ENCODE assay signal across 8 cellular contexts in genomic region chr9:22446950-22447606, GRCh38. TPM values are rescaled to one million over a fixed set of nuclear protein-coding genes. Genes with fewer than 3 reads are reported as not detected.
A peak's percentile ranks its signal among the peaks of the same experiment; 100 is the strongest.
DNase-seq lines count a peak whose midpoint lies in the region; ATAC-seq, FAIRE-seq and TF ChIP-seq lines count a peak whose summit lies in the region.

No MANE protein-coding gene starts in this region.

- H4K20me1 ChIP-seq in GM23338 (replicated peaks; ENCODE audit: insufficient read depth), result no peaks in the 10 kb centered on the region
- H4K20me1 ChIP-seq in endothelial cell of umbilical vein (replicated peaks; ENCODE audit: control insufficient read depth, extremely low read depth, insufficient read depth, low read length), result no peaks in the 10 kb centered on the region

- ATAC-seq in GM23338 (peak; percentile 88), activated B cell treated with CpG ODN at 0.5 μM for 24 hours (ENCODE audit: low read depth) (peak; percentile 79)

- no peaks in the 10 kb centered on the region for H3K9me2 ChIP-seq in GM23338 (ENCODE audit: insufficient read depth)

- H3K4me3 Mint-ChIP-seq in GM23338 (peak overlapping the region; percentile 85), activated B cell treated with CpG ODN at 0.5 μM for 24 hours (peak overlapping the region; percentile 60)

- intact Hi-C loops in activated B cell treated with CpG ODN at 0.5 μM for 24 hours (cut with micrococcal nuclease) (loop anchor here (10.0 kb wide), 1 partner anchor 62 kb away; no protein-coding TSS in a partner anchor), endothelial cell of umbilical vein (cut with micrococcal nuclease) (loop anchor here (1.0 to 10.0 kb wide), 5 partner anchors 31 to 1112 kb away; partner anchors contain the start of genes CDKN2B and KLHL9)

- no peak for TF ChIP-seq POLR2A in endothelial cell of umbilical vein (IDR thresholded peaks at IDR 0.05; ENCODE audit: low read depth, low read length)

- H3K27ac Mint-ChIP-seq in GM23338, result no peak overlapping the region
- H3K27ac Mint-ChIP-seq in activated B cell treated with CpG ODN at 0.5 μM for 24 hours, result no peak overlapping the region

- H3K4me1 Mint-ChIP-seq in GM23338, result peaks cover 14% of the 10 kb centered on the region
- H3K4me1 Mint-ChIP-seq in activated B cell treated with CpG ODN at 0.5 μM for 24 hours, result peaks cover 11% of the 10 kb centered on the region

- FAIRE-seq in endothelial cell of umbilical vein (lab: Jason Lieb, UNC), result peak; percentile 21

- no peaks in the 10 kb centered on the region for H3K27me3 Mint-ChIP-seq in GM23338 (ENCODE audit: insufficient read depth, low read depth, poor library complexity)
- H3K27me3 Mint-ChIP-seq in activated B cell treated with CpG ODN at 0.5 μM for 24 hours, result peaks cover 41% of the 10 kb centered on the region

- H3K4me3 ChIP-seq in GM23338 (peak overlapping the region; percentile 70), endothelial cell of umbilical vein (replicated peaks in 1 of 3; ENCODE audit: insufficient read depth in 1 of 3, low read depth in 1 of 3, low read length in 3 of 3) (peak overlapping the region; percentile 49 to 86 (median 86)), mesodermal cell (ENCODE audit: extremely low read depth, insufficient read depth, low read length, poor library complexity, severe bottlenecking) (peak overlapping the region; percentile 63)

- H3K9me3 ChIP-seq in endothelial cell of umbilical vein (replicated peaks; ENCODE audit: control insufficient read depth, insufficient read depth, low read length) (no peaks in the 10 kb centered on the region), mesodermal cell (ENCODE audit: control insufficient read depth, low read length) (no peaks in the 10 kb centered on the region)

- H3K4me1 ChIP-seq in GM23338 (ENCODE audit: insufficient read depth) (peaks cover 19% of the 10 kb centered on the region), endothelial cell of umbilical vein (ENCODE audit: control insufficient read depth, extremely low read depth, insufficient read depth, low read length) (peaks cover 19% of the 10 kb centered on the region), mesodermal cell (ENCODE audit: control insufficient read depth, insufficient read depth, low read length, poor library complexity, severe bottlenecking) (no peaks in the 10 kb centered on the region)

- peak overlapping the region; percentile 68 for H3K9ac ChIP-seq in endothelial cell of umbilical vein (replicated peaks; ENCODE audit: extremely low read depth, insufficient read depth, low read length)

- POLR2A ChIA-PET in activated B cell treated with CpG ODN at 0.5 μM for 24 hours (lab: Charles Lee) (no interaction called here), endothelial cell of umbilical vein (lab: Charles Lee) (no interaction called here)

- BruUV-seq in endothelial cell of umbilical vein (replicated peaks; lab: Mats Ljungman, UMichigan), result no TSS peak

- DNase-seq in DMS 273 treated with DMSO at 0.1 percent for 48 hours (lab: John Stamatoyannopoulos, UW), result peak; percentile 48
- peak; percentile 82 for DNase-seq in GM23338 (ENCODE audit: low spot score)
- peak; percentile 64 for DNase-seq in NCI-H1105 (lab: John Stamatoyannopoulos, UW)
- peak; percentile 42 for DNase-seq in activated B cell treated with CpG ODN at 0.5 μM for 24 hours
- DNase-seq in endothelial cell of umbilical vein (ENCODE audit: low read depth, low spot score), result peak; percentile 72
- peak; percentile 13 for DNase-seq in stimulated activated naive CD4-positive, alpha-beta T cell treated with Interleukin-2 at 50 U/mL for 16 hours (lab: John Stamatoyannopoulos, UW)
- DNase-seq in GOT3 (lab: John Stamatoyannopoulos, UW), result no peak

- 1% methylated on average over 61 to 68 of the region's 70 CpGs for WGBS in mesodermal cell (ENCODE audit: insufficient coverage in 2 of 2), 2 experiments

- H3K9me1 ChIP-seq in endothelial cell of umbilical vein (replicated peaks; ENCODE audit: control insufficient read depth, extremely low read depth, insufficient read depth, low read length), result no peaks in the 10 kb centered on the region

- peaks cover 4% of the 10 kb centered on the region; the same call in 1 of the 3 replicates for H3K36me3 Mint-ChIP-seq in GM23338 (ENCODE audit: low read depth)
- H3K36me3 Mint-ChIP-seq in activated B cell treated with CpG ODN at 0.5 μM for 24 hours (ENCODE audit: low read depth), result no peaks in the 10 kb centered on the region

- no peaks in the 10 kb centered on the region for H3F3A ChIP-seq in GM23338 (replicated peaks; ENCODE audit: low read depth)

- H3K27ac ChIP-seq in GM23338 (ENCODE audit: low read depth) (no peak overlapping the region), endothelial cell of umbilical vein (ENCODE audit: insufficient read depth, low read depth, low read length) (peak overlapping the region; percentile 66), mesodermal cell (ENCODE audit: low read depth, low read length, severe bottlenecking) (peak overlapping the region; percentile 79)

- H3K27me3 ChIP-seq in GM23338 (ENCODE audit: insufficient read depth), result no peaks in the 10 kb centered on the region
- peaks cover 5 to 22% of the 10 kb centered on the region in 2 experiments for H3K27me3 ChIP-seq in endothelial cell of umbilical vein (ENCODE audit: control insufficient read depth in 2 of 2, insufficient read depth in 2 of 2, low read length in 2 of 2)

- H3K4me2 ChIP-seq in GM23338 (peak overlapping the region; percentile 79), endothelial cell of umbilical vein (ENCODE audit: insufficient read depth, low read length) (peak overlapping the region; percentile 80)

- TF ChIP-seq CTCF in GM23338 (conservative IDR thresholded peaks at IDR 0.05; ENCODE audit: low read depth in 2 of 2) (peak in 1 of 2 experiments; percentile 48; a peak in 2 of 4 replicates), activated B cell treated with CpG ODN at 0.5 μM for 24 hours (IDR thresholded peaks at IDR 0.05) (no peak), endothelial cell of umbilical vein (IDR thresholded peaks at IDR 0.05; ENCODE audit: extremely low read depth in 1 of 2, insufficient read depth in 1 of 2, low read depth in 1 of 2, low read length in 2 of 2) (peak; percentile 27 to 42)

- CTCF ChIA-PET in activated B cell treated with CpG ODN at 0.5 μM for 24 hours (lab: Charles Lee), result no interaction called here
- CTCF ChIA-PET in endothelial cell of umbilical vein (lab: Charles Lee), result interaction anchor here (1.6 to 6.3 kb wide), 4 partner anchors 139 to 460 kb away, joined by 3 to 617 read pairs (median 14); no protein-coding TSS in a partner anchor

- peaks cover 21% of the 10 kb centered on the region for H3K79me2 ChIP-seq in GM23338 (replicated peaks; ENCODE audit: insufficient read depth)
- peaks cover 29% of the 10 kb centered on the region for H3K79me2 ChIP-seq in endothelial cell of umbilical vein (ENCODE audit: control insufficient read depth, insufficient read depth, low read length)

- H3K9me3 Mint-ChIP-seq in GM23338 (no peaks in the 10 kb centered on the region), activated B cell treated with CpG ODN at 0.5 μM for 24 hours (no peaks in the 10 kb centered on the region)

- H2AFZ ChIP-seq in GM23338 (peak overlapping the region; percentile 91), endothelial cell of umbilical vein (ENCODE audit: low read depth, low read length) (peak overlapping the region; percentile 95)

- H3K36me3 ChIP-seq in GM23338 (ENCODE audit: insufficient read depth) (no peaks in the 10 kb centered on the region), endothelial cell of umbilical vein (ENCODE audit: control insufficient read depth in 2 of 2, extremely low read depth in 1 of 2, insufficient read depth in 2 of 2, low read length in 2 of 2) (no peaks in the 10 kb centered on the region), mesodermal cell (ENCODE audit: control insufficient read depth, insufficient read depth, low read length) (peaks cover 2% of the 10 kb centered on the region)

- dilution Hi-C loops in endothelial cell of umbilical vein (cut with MboI; ENCODE audit: extremely low pct_ligation_motif_present, low sequenced_read_pairs), result no loop called here

TF ChIP-seq in GM23338, 12 proteins besides CTCF, POLR2A, EP300 and RAD21 (continues in another document):
- TF ChIP-seq CREB1 (CRISPR knock-in tag; IDR thresholded peaks at IDR 0.05; ENCODE audit: low read depth) (peak; percentile 81), ZNF114 (CRISPR knock-in tag; IDR thresholded peaks at IDR 0.05) (no peak), POLR2AphosphoS5 (IDR thresholded peaks at IDR 0.05; ENCODE audit: low read depth) (0 out of 2 replicates have a peak, but pooled peaks have one; percentile 30), ZNF331 (CRISPR knock-in tag; IDR thresholded peaks at IDR 0.05; ENCODE audit: low read depth) (no peak)

TF ChIP-seq in endothelial cell of umbilical vein, 7 proteins besides CTCF, POLR2A, EP300 and RAD21:
- TF ChIP-seq GATA2 (IDR thresholded peaks at IDR 0.05; ENCODE audit: insufficient read depth, insufficient read length, low read depth, low read length) (no peak), POLR2AphosphoS5 (IDR thresholded peaks at IDR 0.05; ENCODE audit: insufficient read depth, low read depth, low read length) (no peak), MYC (IDR thresholded peaks at IDR 0.05; ENCODE audit: low read depth, low read length) (no peak), MAX (IDR thresholded peaks at IDR 0.05; ENCODE audit: insufficient read depth, insufficient read length) (no peak), FOS (IDR thresholded peaks at IDR 0.05; ENCODE audit: borderline replicate concordance, insufficient read depth, low read length) (no peak), EZH2 (IDR thresholded peaks at IDR 0.05; ENCODE audit: borderline replicate concordance, low read depth, low read length, severe bottlenecking) (no peak), JUN (IDR thresholded peaks at IDR 0.05; ENCODE audit: borderline replicate concordance, insufficient read depth, insufficient read length, low read depth) (no peak)

RNA-seq across cellular contexts. Expression of gene DMRTA1, which starts 0.5 kb away (rescaled TPM):
- total RNA-seq in GM23338 (2014; rRNA removed; shearing (Covaris generic)), result 6.9 and 8.8 TPM in 2 replicates
- 3.3 and 4.1 TPM in 2 replicates for polyA plus RNA-seq in GM23338 (2016; fragmentation: Nextera tagmentation; extraction: Ambion mirVana)
- total RNA-seq in activated B cell treated with CpG ODN at 0.5 μM for 24 hours, result not detected in 2 replicates
- total RNA-seq in endothelial cell of umbilical vein, result 1.2 and 2.1 TPM in 2 replicates
- polyA plus RNA-seq in endothelial cell of umbilical vein, result 0.14 and 0.19 TPM in 2 replicates
- 0.14 and 0.19 TPM in 2 replicates for polyA plus RNA-seq in endothelial cell of umbilical vein (2011; cell fraction: cytosol; rRNA removed)
- polyA plus RNA-seq in endothelial cell of umbilical vein (2011; cell fraction: nucleus; rRNA removed), result 0.30 and 0.34 TPM in 2 replicates
- polyA plus RNA-seq in endothelial cell of umbilical vein (2012), result 1.1 and 1.5 TPM in 2 replicates
- polyA minus RNA-seq in endothelial cell of umbilical vein, result 0.34 and 0.45 TPM in 2 replicates
- 0.31 TPM for polyA minus RNA-seq in endothelial cell of umbilical vein (2011; cell fraction: cytosol; rRNA and poly(A)+ RNA removed)
- 1.4 and 1.8 TPM in 2 replicates for polyA minus RNA-seq in endothelial cell of umbilical vein (2011; cell fraction: nucleus; rRNA and poly(A)+ RNA removed)
- 2.5 TPM for polyA plus RNA-seq in mesodermal cell (2013, experiment 1 of 2)
- 2.0 TPM for polyA plus RNA-seq in mesodermal cell (2013, experiment 2 of 2)
